In the genomic region with DNA sequence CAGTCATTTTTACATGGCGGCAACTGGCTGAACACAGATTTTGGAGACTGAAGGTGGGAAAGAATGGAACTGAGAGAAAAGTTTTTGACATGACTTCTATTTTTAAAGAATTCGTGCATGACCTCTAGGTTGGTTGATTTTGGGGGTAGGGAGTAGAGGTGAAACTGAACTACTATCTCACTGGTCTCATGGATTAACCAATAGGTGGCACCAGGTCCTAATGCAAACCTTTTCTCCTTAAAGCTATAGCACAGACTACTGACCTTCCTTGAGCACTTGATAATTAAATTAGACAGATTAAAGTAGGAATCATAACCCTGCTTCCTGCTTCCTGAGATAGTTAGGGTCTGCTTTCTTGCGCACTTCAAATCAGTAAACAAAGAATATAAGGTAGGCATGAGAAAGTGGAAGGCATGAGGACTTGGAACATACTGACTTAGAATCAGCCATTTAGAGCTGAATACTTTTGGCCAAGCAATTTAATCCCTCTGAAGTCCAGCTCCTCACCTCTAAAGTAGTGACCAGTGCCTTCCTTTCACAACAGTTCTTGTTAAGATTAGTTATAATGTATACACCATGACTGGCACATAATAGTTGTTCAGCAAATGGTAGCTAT, we compare ENCODE assay signal across 10 cellular contexts.
DNase-seq lines count a peak whose midpoint lies in the region; TF ChIP-seq lines count a peak whose summit lies in the region.
"Had no signal": no experiment of that assay in that cellular context is flagged by ENCODE, and none has a peak within 500 bp of the region (broad histone marks: within the 10 kb centered on the region; RNA-seq: fewer than 3 reads in every experiment).

No MANE protein-coding gene starts in this region.

- no peaks in the 10 kb centered on the region for H3K27me3 Mint-ChIP-seq in CD14-positive monocyte (ENCODE audit: low read depth in 3 of 3)
- H3K27me3 Mint-ChIP-seq: activated CD8-positive, alpha-beta memory T cell treated with anti-CD3 and anti-CD28 coated beads, Interleukin-2, amount 10 ng/mL, durations not matched to agents 7 days and 5 days had no signal

- no peaks in the 10 kb centered on the region for H3K9me2 ChIP-seq in Loucy (replicated peaks; ENCODE audit: low read depth, low read length)
- no peaks in the 10 kb centered on the region for H3K9me2 ChIP-seq in neural cell (ENCODE audit: insufficient read depth, low read length)

- peaks cover 2 to 13% (median 6%) of the 10 kb centered on the region in 7 donors for H3K9me3 Mint-ChIP-seq in CD14-positive monocyte

- DNase-seq in GM12865 (ENCODE audit: low read depth) (peak; percentile 6), astrocyte of the cerebellum (ENCODE audit: low read depth) (peak; percentile 11), cerebellum (ENCODE audit: low spot score) (no peak), CD14-positive monocyte (ENCODE audit: low spot score) (no peak)
- no peak for DNase-seq in stimulated activated naive CD4-positive, alpha-beta T cell treated with Interleukin-2 at 50 U/mL for 16 hours (lab: John Stamatoyannopoulos, UW)
- DNase-seq: activated CD8-positive, alpha-beta memory T cell treated with anti-CD3 and anti-CD28 coated beads, Interleukin-2, amount 10 ng/mL, durations not matched to agents 7 days and 5 days; NCI-H2029; upper lobe of left lung had no signal

- H3K9ac ChIP-seq in Loucy (ENCODE audit: low read depth, low read length, poor library complexity, severe bottlenecking), result no peak overlapping the region
- H3K9ac ChIP-seq in neural cell (ENCODE audit: low read length), result no peak overlapping the region

- H3K27me3 ChIP-seq in Loucy (ENCODE audit: insufficient read depth, low read length, poor library complexity, severe bottlenecking), result no peaks in the 10 kb centered on the region
- no peaks in the 10 kb centered on the region for H3K27me3 ChIP-seq in neural cell (ENCODE audit: insufficient read depth, low read depth, low read length)
- H3K27me3 ChIP-seq: upper lobe of left lung had no signal

- no peak overlapping the region for H3K27ac Mint-ChIP-seq in CD14-positive monocyte
- H3K27ac Mint-ChIP-seq: activated CD8-positive, alpha-beta memory T cell treated with anti-CD3 and anti-CD28 coated beads, Interleukin-2, amount 10 ng/mL, durations not matched to agents 7 days and 5 days had no signal

- H3K4me2 ChIP-seq in Loucy (ENCODE audit: low read depth, low read length, poor library complexity, severe bottlenecking), result no peak overlapping the region
- no peak overlapping the region for H3K4me2 ChIP-seq in neural cell (ENCODE audit: low read length)

- H3F3A ChIP-seq in Loucy (ENCODE audit: low read depth), result no peaks in the 10 kb centered on the region
- no peaks in the 10 kb centered on the region for H3F3A ChIP-seq in neural cell (ENCODE audit: insufficient read depth, low read length, poor library complexity, severe bottlenecking)

- no peak for TF ChIP-seq EP300 in neural cell (conservative IDR thresholded peaks at IDR 0.05; ENCODE audit: poor library complexity, severe bottlenecking)

- H3K4me1 Mint-ChIP-seq in CD14-positive monocyte, result no peaks in the 10 kb centered on the region
- H3K4me1 Mint-ChIP-seq: activated CD8-positive, alpha-beta memory T cell treated with anti-CD3 and anti-CD28 coated beads, Interleukin-2, amount 10 ng/mL, durations not matched to agents 7 days and 5 days had no signal

- no peaks in the 10 kb centered on the region for H4K20me1 ChIP-seq in Loucy (ENCODE audit: insufficient read depth, low read length, poor library complexity, severe bottlenecking)
- no peaks in the 10 kb centered on the region for H4K20me1 ChIP-seq in neural cell (ENCODE audit: insufficient read depth)

- no peak for TF ChIP-seq RAD21 in neural cell (conservative IDR thresholded peaks at IDR 0.05)

- no peaks in the 10 kb centered on the region for H3K79me2 ChIP-seq in Loucy (ENCODE audit: insufficient read depth, low read length)
- no peaks in the 10 kb centered on the region for H3K79me2 ChIP-seq in neural cell (replicated peaks; ENCODE audit: insufficient read depth, low read length)

- H3K4me3 ChIP-seq in GM12865 (ENCODE audit: low read depth, low read length), result no peak overlapping the region
- no peak overlapping the region for H3K4me3 ChIP-seq in Loucy (ENCODE audit: low read length, poor library complexity, severe bottlenecking)
- no peak overlapping the region for H3K4me3 ChIP-seq in astrocyte of the cerebellum (ENCODE audit: low read depth, low read length)
- H3K4me3 ChIP-seq in neural cell (ENCODE audit: low read length), result no peak overlapping the region
- H3K4me3 ChIP-seq: upper lobe of left lung had no signal

- no peak overlapping the region for H2AFZ ChIP-seq in Loucy (ENCODE audit: low read length)
- H2AFZ ChIP-seq in neural cell (ENCODE audit: low read depth, low read length), result no peak overlapping the region

- no peak overlapping the region for H3K4me3 Mint-ChIP-seq in CD14-positive monocyte
- H3K4me3 Mint-ChIP-seq: activated CD8-positive, alpha-beta memory T cell treated with anti-CD3 and anti-CD28 coated beads, Interleukin-2, amount 10 ng/mL, durations not matched to agents 7 days and 5 days had no signal

- TF ChIP-seq CTCF in GM12865 (IDR thresholded peaks at IDR 0.05; ENCODE audit: insufficient read depth, low read depth, low read length, missing control alignments) (peak; percentile 17), Loucy (conservative IDR thresholded peaks at IDR 0.05; ENCODE audit: low read length) (peak; percentile 40), astrocyte of the cerebellum (IDR thresholded peaks at IDR 0.05; ENCODE audit: low read depth, low read length, missing control alignments) (peak; percentile 27), neural cell (IDR thresholded peaks at IDR 0.05; ENCODE audit: poor library complexity, severe bottlenecking) (peak; percentile 17), CD14-positive monocyte (IDR thresholded peaks at IDR 0.05) (no peak)

- no peaks in the 10 kb centered on the region for H3K36me3 Mint-ChIP-seq in CD14-positive monocyte
- H3K36me3 Mint-ChIP-seq: activated CD8-positive, alpha-beta memory T cell treated with anti-CD3 and anti-CD28 coated beads, Interleukin-2, amount 10 ng/mL, durations not matched to agents 7 days and 5 days had no signal

- H3K9me3 ChIP-seq in Loucy (ENCODE audit: insufficient read depth, low read depth, low read length) (no peaks in the 10 kb centered on the region), neural cell (ENCODE audit: low read length) (peaks cover 6% of the 10 kb centered on the region)

- in situ Hi-C loops in astrocyte of the cerebellum (cut with HindIII; ENCODE audit: low sequenced_read_pairs), result no loop called here

- intact Hi-C loops in CD14-positive monocyte (cut with micrococcal nuclease), result no loop called here

- H3K36me3 ChIP-seq in Loucy (ENCODE audit: insufficient read depth, low read length) (no peaks in the 10 kb centered on the region), neural cell (ENCODE audit: insufficient read depth, low read length) (no peaks in the 10 kb centered on the region)
- H3K36me3 ChIP-seq: upper lobe of left lung had no signal

- H3K27ac ChIP-seq in neural cell (ENCODE audit: low read length), result no peak overlapping the region
- H3K27ac ChIP-seq: upper lobe of left lung had no signal

- no peaks in the 10 kb centered on the region for H3K4me1 ChIP-seq in Loucy (ENCODE audit: insufficient read depth, low read length, poor library complexity, severe bottlenecking)
- H3K4me1 ChIP-seq: upper lobe of left lung had no signal

TF ChIP-seq in neural cell, 6 proteins besides CTCF, POLR2A, EP300 and RAD21:
- no peak for TF ChIP-seq EZH2 (IDR thresholded peaks at IDR 0.05; ENCODE audit: borderline replicate concordance, insufficient read depth, low read length, poor library complexity, severe bottlenecking)
- TF ChIP-seq MXI1 (conservative IDR thresholded peaks at IDR 0.05; ENCODE audit: poor library complexity, severe bottlenecking), result no peak
- no peak for TF ChIP-seq POLR2AphosphoS5 (IDR thresholded peaks at IDR 0.05)
- TF ChIP-seq SMC3 (conservative IDR thresholded peaks at IDR 0.05; ENCODE audit: poor library complexity), result no peak
- TF ChIP-seq, protein P1, sequence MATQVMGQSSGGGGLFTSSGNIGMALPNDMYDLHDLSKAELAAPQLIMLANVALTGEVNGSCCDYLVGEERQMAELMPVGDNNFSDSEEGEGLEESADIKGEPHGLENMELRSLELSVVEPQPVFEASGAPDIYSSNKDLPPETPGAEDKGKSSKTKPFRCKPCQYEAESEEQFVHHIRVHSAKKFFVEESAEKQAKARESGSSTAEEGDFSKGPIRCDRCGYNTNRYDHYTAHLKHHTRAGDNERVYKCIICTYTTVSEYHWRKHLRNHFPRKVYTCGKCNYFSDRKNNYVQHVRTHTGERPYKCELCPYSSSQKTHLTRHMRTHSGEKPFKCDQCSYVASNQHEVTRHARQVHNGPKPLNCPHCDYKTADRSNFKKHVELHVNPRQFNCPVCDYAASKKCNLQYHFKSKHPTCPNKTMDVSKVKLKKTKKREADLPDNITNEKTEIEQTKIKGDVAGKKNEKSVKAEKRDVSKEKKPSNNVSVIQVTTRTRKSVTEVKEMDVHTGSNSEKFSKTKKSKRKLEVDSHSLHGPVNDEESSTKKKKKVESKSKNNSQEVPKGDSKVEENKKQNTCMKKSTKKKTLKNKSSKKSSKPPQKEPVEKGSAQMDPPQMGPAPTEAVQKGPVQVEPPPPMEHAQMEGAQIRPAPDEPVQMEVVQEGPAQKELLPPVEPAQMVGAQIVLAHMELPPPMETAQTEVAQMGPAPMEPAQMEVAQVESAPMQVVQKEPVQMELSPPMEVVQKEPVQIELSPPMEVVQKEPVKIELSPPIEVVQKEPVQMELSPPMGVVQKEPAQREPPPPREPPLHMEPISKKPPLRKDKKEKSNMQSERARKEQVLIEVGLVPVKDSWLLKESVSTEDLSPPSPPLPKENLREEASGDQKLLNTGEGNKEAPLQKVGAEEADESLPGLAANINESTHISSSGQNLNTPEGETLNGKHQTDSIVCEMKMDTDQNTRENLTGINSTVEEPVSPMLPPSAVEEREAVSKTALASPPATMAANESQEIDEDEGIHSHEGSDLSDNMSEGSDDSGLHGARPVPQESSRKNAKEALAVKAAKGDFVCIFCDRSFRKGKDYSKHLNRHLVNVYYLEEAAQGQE (IDR thresholded peaks at IDR 0.05; ENCODE audit: borderline replicate concordance), result no peak
- TF ChIP-seq TAF1 (IDR thresholded peaks at IDR 0.05; ENCODE audit: low read depth), result no peak

Comparison
In these comparisons a context has a peak if more than half of its experiments do, and no peak if none do; other contexts are left out.
1. DNase-seq: peak in GM12865 (single experiment) and astrocyte of the cerebellum (single experiment); none in stimulated activated naive CD4-positive, alpha-beta T cell treated with Interleukin-2 at 50 U/mL for 16 hours (single experiment), cerebellum (single experiment) and CD14-positive monocyte (single experiment).